Comparison of ENCODE assay signal across 17 cellular contexts in the genomic region with DNA sequence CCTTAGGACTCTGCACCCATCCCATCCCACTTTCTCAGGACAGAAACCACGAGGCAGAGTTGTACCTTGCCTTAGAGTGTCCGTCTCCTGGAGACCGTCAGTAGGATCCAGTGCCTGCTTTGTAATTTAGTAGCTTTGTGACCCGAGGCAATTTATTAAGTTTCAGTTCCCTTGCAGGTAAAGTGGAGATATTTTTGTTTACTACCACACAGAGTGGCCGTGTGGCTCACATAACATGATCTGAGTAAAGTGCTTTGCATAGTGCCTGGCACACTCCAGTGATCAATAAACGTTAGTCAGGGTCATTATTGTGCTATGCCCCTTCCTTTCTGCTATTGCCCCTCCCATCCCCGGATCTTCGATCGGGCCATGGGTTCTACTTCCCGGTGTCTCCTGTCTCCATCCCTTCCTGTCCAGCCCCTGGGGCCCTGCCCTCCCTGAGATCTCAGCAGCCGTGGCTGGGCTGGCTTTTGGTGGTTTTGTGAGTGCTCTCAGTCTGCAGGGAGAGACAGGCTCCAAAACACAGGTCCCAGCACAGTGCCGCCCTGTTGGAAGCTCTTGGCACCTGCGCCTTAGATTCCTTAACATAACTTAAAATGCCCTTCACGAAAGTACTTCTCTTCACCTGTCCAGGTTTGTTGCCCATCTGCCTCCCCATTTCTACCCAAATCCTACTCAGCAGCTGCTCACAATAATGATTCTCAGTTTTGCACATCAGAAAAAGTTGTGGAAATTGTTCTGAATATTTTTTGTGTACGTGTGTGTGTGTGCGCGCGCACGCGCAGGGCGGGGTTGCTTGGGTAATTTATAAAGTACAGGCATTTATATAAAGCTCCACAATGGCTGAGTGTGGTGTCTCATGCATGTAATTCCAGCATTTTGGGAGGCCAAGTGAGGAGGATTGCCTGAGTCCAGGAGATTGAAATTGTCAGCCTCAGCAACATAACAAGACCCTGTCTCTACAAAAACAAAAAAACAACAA.
DNase-seq lines count a peak whose midpoint lies in the region; ATAC-seq, FAIRE-seq and TF ChIP-seq lines count a peak whose summit lies in the region.
"Had no signal": no experiment of that assay in that cellular context is flagged by ENCODE, and none has a peak within 500 bp of the region (broad histone marks: within the 10 kb centered on the region; RNA-seq: fewer than 3 reads in every experiment).

No MANE protein-coding gene starts in this region.

- DNase-seq in DMS53 (lab: John Stamatoyannopoulos, UW) (peak; percentile 25), DMS53 treated with DMSO at 0.1 percent for 48 hours (lab: John Stamatoyannopoulos, UW; ENCODE audit: unreplicated experiment) (no peak), astrocyte (ENCODE audit: low read depth) (no peak), neural crest cell (ENCODE audit: low read depth, low spot score) (no peak), caudate nucleus (lab: John Stamatoyannopoulos, UW) (no peak)
- no peak for DNase-seq in stimulated activated CD4-positive, alpha-beta T cell treated with anti-CD3 and anti-CD28 coated beads, Interleukin-2, amount 100 ng/mL, for 24 hours
- DNase-seq: 8988T; activated naive CD8-positive, alpha-beta T cell treated with anti-CD3 and anti-CD28 coated beads, Interleukin-2, amount 10 ng/mL, durations not matched to agents 7 days and 5 days; Calu3; dermis blood vessel endothelial cell; islet precursor cell; NCI-H1417 treated with DMSO at 0.1 percent for 48 hours had no signal

- no peaks in the 10 kb centered on the region for H3K27me3 ChIP-seq in astrocyte (ENCODE audit: insufficient read depth, low read length)
- H3K27me3 ChIP-seq: upper lobe of left lung had no signal

- H3K36me3 Mint-ChIP-seq in astrocyte (ENCODE audit: low read depth, unreplicated experiment) (peaks cover 7% of the 10 kb centered on the region), neural crest cell (ENCODE audit: low read depth) (no peaks in the 10 kb centered on the region)
- H3K36me3 Mint-ChIP-seq: activated naive CD8-positive, alpha-beta T cell treated with anti-CD3 and anti-CD28 coated beads, Interleukin-2, amount 10 ng/mL, durations not matched to agents 7 days and 5 days had no signal

- H3K27ac ChIP-seq in astrocyte (ENCODE audit: low read depth, low read length) (no peak overlapping the region), caudate nucleus (ENCODE audit: low read depth, low read length) (no peak overlapping the region)
- H3K27ac ChIP-seq: upper lobe of left lung had no signal

- no peak overlapping the region for H3K4me2 ChIP-seq in astrocyte (ENCODE audit: low read length)
- H3K4me2 ChIP-seq: smooth muscle cell had no signal

- peak overlapping the region; percentile 72 for H3K27ac Mint-ChIP-seq in astrocyte (ENCODE audit: unreplicated experiment)
- H3K27ac Mint-ChIP-seq in neural crest cell (ENCODE audit: unreplicated experiment), result no peak overlapping the region
- H3K27ac Mint-ChIP-seq: activated naive CD8-positive, alpha-beta T cell treated with anti-CD3 and anti-CD28 coated beads, Interleukin-2, amount 10 ng/mL, durations not matched to agents 7 days and 5 days; nephron had no signal

- H3K27me3 Mint-ChIP-seq in astrocyte (ENCODE audit: low read depth, unreplicated experiment) (no peaks in the 10 kb centered on the region), neural crest cell (ENCODE audit: low read depth) (peaks cover 10% of the 10 kb centered on the region)
- H3K27me3 Mint-ChIP-seq: activated naive CD8-positive, alpha-beta T cell treated with anti-CD3 and anti-CD28 coated beads, Interleukin-2, amount 10 ng/mL, durations not matched to agents 7 days and 5 days had no signal

- no peaks in the 10 kb centered on the region for H3K9me3 ChIP-seq in astrocyte (ENCODE audit: insufficient read depth, low read depth, low read length)
- H3K9me3 ChIP-seq: upper lobe of left lung had no signal

- no peak overlapping the region for H3K9ac ChIP-seq in astrocyte (ENCODE audit: low read length)

- peak; percentile 81 for ATAC-seq in HG03103 (IDR thresholded peaks at IDR 0.05; ENCODE audit: low read depth, unreplicated experiment)
- no peak for ATAC-seq in HG03354 (IDR thresholded peaks at IDR 0.05; ENCODE audit: poor library complexity, severe bottlenecking, unreplicated experiment)

- H3K4me1 Mint-ChIP-seq in astrocyte (ENCODE audit: low read depth, unreplicated experiment), result peaks cover 7% of the 10 kb centered on the region
- no peaks in the 10 kb centered on the region for H3K4me1 Mint-ChIP-seq in neural crest cell
- H3K4me1 Mint-ChIP-seq: activated naive CD8-positive, alpha-beta T cell treated with anti-CD3 and anti-CD28 coated beads, Interleukin-2, amount 10 ng/mL, durations not matched to agents 7 days and 5 days had no signal

- TF ChIP-seq CTCF in astrocyte (IDR thresholded peaks at IDR 0.05; ENCODE audit: insufficient read depth, low read depth, low read length), result no peak
- peak; percentile 26 for TF ChIP-seq CTCF in neural crest cell (conservative IDR thresholded peaks at IDR 0.05)

- H4K20me1 ChIP-seq in astrocyte (ENCODE audit: insufficient read depth, low read length), result no peaks in the 10 kb centered on the region

- no peak for FAIRE-seq in astrocyte (lab: Jason Lieb, UNC)

- peaks cover 31% of the 10 kb centered on the region for H3K4me1 ChIP-seq in astrocyte (ENCODE audit: insufficient read depth, low read length)

- H3K9me3 Mint-ChIP-seq in astrocyte (ENCODE audit: unreplicated experiment) (peaks cover 4% of the 10 kb centered on the region), neural crest cell (no peaks in the 10 kb centered on the region)
- H3K9me3 Mint-ChIP-seq: activated naive CD8-positive, alpha-beta T cell treated with anti-CD3 and anti-CD28 coated beads, Interleukin-2, amount 10 ng/mL, durations not matched to agents 7 days and 5 days; nephron had no signal

- H3K36me3 ChIP-seq in astrocyte (ENCODE audit: insufficient read depth, low read length), result no peaks in the 10 kb centered on the region
- H3K36me3 ChIP-seq: upper lobe of left lung had no signal

- H3K79me2 ChIP-seq in astrocyte (ENCODE audit: insufficient read depth, low read length), result peaks cover 47% of the 10 kb centered on the region

- H3K4me3 Mint-ChIP-seq in astrocyte (ENCODE audit: unreplicated experiment) (no peak overlapping the region), neural crest cell (no peak overlapping the region)
- H3K4me3 Mint-ChIP-seq: activated naive CD8-positive, alpha-beta T cell treated with anti-CD3 and anti-CD28 coated beads, Interleukin-2, amount 10 ng/mL, durations not matched to agents 7 days and 5 days; nephron had no signal

- H2AFZ ChIP-seq in astrocyte (ENCODE audit: low read depth, low read length), result no peak overlapping the region

- H3K4me3 ChIP-seq in astrocyte (ENCODE audit: insufficient read depth, low read depth, low read length), result no peak overlapping the region
- H3K4me3 ChIP-seq: smooth muscle cell, upper lobe of left lung had no signal
